ENCODE assay signal across 8 cellular contexts in the genomic region with DNA sequence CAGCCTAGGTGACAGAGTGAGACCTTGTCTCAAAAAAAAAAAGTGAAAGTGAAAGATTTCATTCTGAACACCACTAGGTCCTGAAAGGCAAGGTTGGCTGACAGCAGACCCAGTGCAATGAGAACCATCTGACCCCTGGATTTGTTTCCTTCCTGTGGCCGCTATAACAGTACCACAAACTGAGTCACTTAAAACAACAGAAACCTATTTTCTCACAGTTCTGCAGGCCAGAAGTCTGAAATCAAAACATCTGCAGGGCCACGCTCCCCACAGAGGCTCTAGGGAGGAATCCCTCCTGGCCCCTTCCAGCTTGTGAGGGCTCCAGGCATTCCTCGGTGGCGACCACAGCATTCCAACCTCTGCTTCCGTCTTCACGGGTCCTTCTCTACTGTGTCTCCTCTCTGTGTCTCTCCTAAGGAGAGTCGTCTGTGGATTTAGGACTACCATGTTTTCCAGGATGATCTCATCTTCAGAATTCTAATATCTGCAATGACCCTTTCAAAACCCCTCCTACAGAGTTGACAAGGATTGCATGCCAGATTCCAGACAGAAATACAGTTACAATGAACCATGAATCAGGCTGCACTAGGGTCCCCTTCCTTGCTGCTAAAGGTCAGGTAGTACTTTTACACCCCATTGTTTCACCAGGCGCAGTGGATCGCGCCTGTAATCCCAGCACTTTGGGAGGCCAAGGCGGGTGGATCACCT.
DNase-seq lines count a peak whose midpoint lies in the region; ATAC-seq and TF ChIP-seq lines count a peak whose summit lies in the region.
"Not testable (repeated sequence)": the region's sequence is repeated elsewhere in the genome, so short reads cannot be mapped to it uniquely, and the experiment has no call there.

No MANE protein-coding gene starts in this region.

- TF ChIP-seq CTCF in activated B cell treated with CpG ODN at 0.5 μM for 24 hours (IDR thresholded peaks at IDR 0.05) = not testable (repeated sequence)

- H3K4me1 Mint-ChIP-seq in activated B cell treated with CpG ODN at 0.5 μM for 24 hours = peaks cover 11% of the 10 kb centered on the region
- H3K4me1 Mint-ChIP-seq in central memory CD8-positive, alpha-beta T cell = peaks cover 15% of the 10 kb centered on the region

- CTCF ChIA-PET in activated B cell treated with CpG ODN at 0.5 μM for 24 hours (lab: Charles Lee) = not testable (repeated sequence)

- peak; percentile 70 for ATAC-seq in GM19351 (IDR thresholded peaks at IDR 0.05; ENCODE audit: unreplicated experiment)
- ATAC-seq in HG02852 (IDR thresholded peaks at IDR 0.05; ENCODE audit: unreplicated experiment) = peak; percentile 81
- peak; percentile 34 for ATAC-seq in activated B cell treated with CpG ODN at 0.5 μM for 24 hours (ENCODE audit: low read depth)
- peak; percentile 54 for ATAC-seq in central memory CD8-positive, alpha-beta T cell (replicated peaks; ENCODE audit: extremely low read depth, poor library complexity, severe bottlenecking)

- H3K9me3 Mint-ChIP-seq in activated B cell treated with CpG ODN at 0.5 μM for 24 hours; central memory CD8-positive, alpha-beta T cell: not testable (repeated sequence)

- H3K4me3 Mint-ChIP-seq in activated B cell treated with CpG ODN at 0.5 μM for 24 hours; central memory CD8-positive, alpha-beta T cell: not testable (repeated sequence)

- in situ Hi-C loops in Caki2 (cut with HindIII; ENCODE audit: low pct_unique_long_range_greater_than_20kb, low sequenced_read_pairs) = not testable (repeated sequence)

- H3K27me3 Mint-ChIP-seq in activated B cell treated with CpG ODN at 0.5 μM for 24 hours; central memory CD8-positive, alpha-beta T cell: not testable (repeated sequence)

- intact Hi-C loops in activated B cell treated with CpG ODN at 0.5 μM for 24 hours (cut with micrococcal nuclease) = loop anchor here (10.0 kb wide), 2 partner anchors 61 to 69 kb away; no protein-coding TSS in a partner anchor

- POLR2A ChIA-PET in activated B cell treated with CpG ODN at 0.5 μM for 24 hours (lab: Charles Lee) = not testable (repeated sequence)

- H3K27ac Mint-ChIP-seq in activated B cell treated with CpG ODN at 0.5 μM for 24 hours = not testable (repeated sequence)
- peak overlapping the region; percentile 24 for H3K27ac Mint-ChIP-seq in central memory CD8-positive, alpha-beta T cell (ENCODE audit: low read depth)

- not testable (repeated sequence) for H3K36me3 Mint-ChIP-seq in activated B cell treated with CpG ODN at 0.5 μM for 24 hours (ENCODE audit: low read depth); central memory CD8-positive, alpha-beta T cell (ENCODE audit: insufficient read depth)

- DNase-seq in Caki2 (ENCODE audit: low read depth) (peak; percentile 99), M059J (ENCODE audit: low read depth) (peak; percentile 93), islet precursor cell (peak; percentile 96)
- not testable (repeated sequence) for DNase-seq in activated B cell treated with CpG ODN at 0.5 μM for 24 hours; central memory CD8-positive, alpha-beta T cell (ENCODE audit: low spot score in 2 of 2)
- peak; percentile 22 for DNase-seq in stimulated activated CD4-positive, alpha-beta T cell treated with anti-CD3 and anti-CD28 coated beads, Interleukin-15, amount 100 ng/mL, for 24 hours
